Comparison of ENCODE assay signal across 20 cellular contexts in genomic region chr5:56984445-56984844, GRCh38. TPM values are rescaled to one million over a fixed set of nuclear protein-coding genes. Genes with fewer than 3 reads are reported as not detected.
DNase-seq lines count a peak whose midpoint lies in the region; ATAC-seq, FAIRE-seq and TF ChIP-seq lines count a peak whose summit lies in the region.
"Had no signal": no experiment of that assay in that cellular context is flagged by ENCODE, and none has a peak within 500 bp of the region (broad histone marks: within the 10 kb centered on the region; RNA-seq: fewer than 3 reads in every experiment).

No MANE protein-coding gene starts in this region.

- no peaks in the 10 kb centered on the region for H3K36me3 Mint-ChIP-seq in activated CD4-positive, alpha-beta T cell treated with anti-CD3 and anti-CD28 coated beads, Interleukin-2, amount 10 ng/mL, durations not matched to agents 24 days and 14 days (ENCODE audit: low read depth)
- H3K36me3 Mint-ChIP-seq in immature natural killer cell (no peaks in the 10 kb centered on the region), mesothelial cell of epicardium (no peaks in the 10 kb centered on the region)
- H3K36me3 Mint-ChIP-seq: IgD-negative memory B cell; naive thymus-derived CD8-positive, alpha-beta T cell; type B pancreatic cell had no signal

- no peak overlapping the region for H3K4me3 Mint-ChIP-seq in activated CD4-positive, alpha-beta T cell treated with anti-CD3 and anti-CD28 coated beads, Interleukin-2, amount 10 ng/mL, durations not matched to agents 24 days and 14 days
- H3K4me3 Mint-ChIP-seq in immature natural killer cell: peak overlapping the region in 1 of 5 donors; percentile 13
- no peak overlapping the region for H3K4me3 Mint-ChIP-seq in mesothelial cell of epicardium
- H3K4me3 Mint-ChIP-seq: IgD-negative memory B cell; naive thymus-derived CD8-positive, alpha-beta T cell; type B pancreatic cell had no signal

- ATAC-seq in HG02623 (IDR thresholded peaks at IDR 0.05; ENCODE audit: unreplicated experiment): no peak
- no peak for ATAC-seq in HG03159 (IDR thresholded peaks at IDR 0.05; ENCODE audit: unreplicated experiment)
- ATAC-seq: left lobe of liver; naive thymus-derived CD8-positive, alpha-beta T cell had no signal

- FAIRE-seq in GM19239 (lab: Jason Lieb, UNC): peak; percentile 80
- FAIRE-seq: H1 had no signal

- peaks cover 15% of the 10 kb centered on the region for H3K27me3 Mint-ChIP-seq in activated CD4-positive, alpha-beta T cell treated with anti-CD3 and anti-CD28 coated beads, Interleukin-2, amount 10 ng/mL, durations not matched to agents 24 days and 14 days
- peaks cover 4 to 19% (median 6%) of the 10 kb centered on the region in 3 donors for H3K27me3 Mint-ChIP-seq in immature natural killer cell (ENCODE audit: low read depth in 3 of 3)
- no peaks in the 10 kb centered on the region for H3K27me3 Mint-ChIP-seq in mesothelial cell of epicardium (ENCODE audit: low read depth)
- H3K27me3 Mint-ChIP-seq: IgD-negative memory B cell had no signal

- DNase-seq in activated CD4-positive, alpha-beta T cell treated with anti-CD3 and anti-CD28 coated beads, Interleukin-2, amount 10 ng/mL, durations not matched to agents 24 days and 14 days: peak; percentile 73
- no peak for DNase-seq in activated CD4-positive, alpha-beta T cell treated with anti-CD3 and anti-CD28 coated beads for 4 hours
- DNase-seq in GM19239 (ENCODE audit: insufficient read length, low spot score) (no peak), UCSD-AML1 (lab: John Stamatoyannopoulos, UW; ENCODE audit: unreplicated experiment) (peak; percentile 12), immature natural killer cell (peak; percentile 14 to 21 (median 16)), mesothelial cell of epicardium (ENCODE audit: low spot score in 2 of 2, unreplicated experiment in 2 of 2) (no peak)
- DNase-seq: activated CD4-positive, CD25-positive, alpha-beta regulatory T cell treated with anti-CD3 and anti-CD28 coated beads, Interleukin-2, amount 50 U/mL, for 72 hours; activated gamma-delta T cell treated with Interleukin-2 at 50 U/mL for 16 hours; central memory CD4-positive, alpha-beta T cell; dermis blood vessel endothelial cell; DMS79; naive thymus-derived CD8-positive, alpha-beta T cell; NCI-H1417 treated with DMSO at 0.1 percent for 48 hours; NCI-H524 treated with DMSO at 0.1 percent for 48 hours had no signal

- TF ChIP-seq CTCF in mesothelial cell of epicardium (IDR thresholded peaks at IDR 0.05; ENCODE audit: unreplicated experiment): no peak

- no peak overlapping the region for H3K27ac Mint-ChIP-seq in activated CD4-positive, alpha-beta T cell treated with anti-CD3 and anti-CD28 coated beads, Interleukin-2, amount 10 ng/mL, durations not matched to agents 24 days and 14 days
- H3K27ac Mint-ChIP-seq in immature natural killer cell: no peak overlapping the region
- H3K27ac Mint-ChIP-seq in mesothelial cell of epicardium: no peak overlapping the region
- H3K27ac Mint-ChIP-seq: IgD-negative memory B cell, type B pancreatic cell had no signal

- intact Hi-C loops in activated CD4-positive, alpha-beta T cell treated with anti-CD3 and anti-CD28 coated beads, Interleukin-2, amount 10 ng/mL, durations not matched to agents 24 days and 14 days (cut with micrococcal nuclease): no loop called here

- H3K9me3 Mint-ChIP-seq in activated CD4-positive, alpha-beta T cell treated with anti-CD3 and anti-CD28 coated beads, Interleukin-2, amount 10 ng/mL, durations not matched to agents 24 days and 14 days: no peaks in the 10 kb centered on the region
- H3K9me3 Mint-ChIP-seq in immature natural killer cell (no peaks in the 10 kb centered on the region), mesothelial cell of epicardium (no peaks in the 10 kb centered on the region)
- H3K9me3 Mint-ChIP-seq: IgD-negative memory B cell; naive thymus-derived CD8-positive, alpha-beta T cell; type B pancreatic cell had no signal

- H3K4me1 Mint-ChIP-seq in activated CD4-positive, alpha-beta T cell treated with anti-CD3 and anti-CD28 coated beads, Interleukin-2, amount 10 ng/mL, durations not matched to agents 24 days and 14 days: peaks cover 20% of the 10 kb centered on the region
- H3K4me1 Mint-ChIP-seq in immature natural killer cell: peaks cover 13 to 27% of the 10 kb centered on the region in 2 donors
- no peaks in the 10 kb centered on the region for H3K4me1 Mint-ChIP-seq in mesothelial cell of epicardium

RNA-seq across cellular contexts. Expression of gene MIER3, which starts 32.5 kb away (rescaled TPM):
- 35.4 and 37.6 TPM in 2 replicates for total RNA-seq in activated CD4-positive, alpha-beta T cell treated with anti-CD3 and anti-CD28 coated beads, Interleukin-2, amount 10 ng/mL, durations not matched to agents 24 days and 14 days
- 10 to 100 TPM in 1 of 3 donors, 1 to 10 TPM in 2; 3.5 to 11.2 (median 5.3) TPM for polyA plus RNA-seq in immature natural killer cell
- 31.1 to 40.8 TPM (median 37.2 TPM) in 3 replicates for total RNA-seq in mesothelial cell of epicardium

Comparison
In these comparisons a context has a peak if more than half of its experiments do, and no peak if none do; other contexts are left out.
1. DNase-seq: peak in activated CD4-positive, alpha-beta T cell treated with anti-CD3 and anti-CD28 coated beads, Interleukin-2, amount 10 ng/mL, durations not matched to agents 24 days and 14 days (single experiment), UCSD-AML1 (single experiment) and immature natural killer cell (3 of 3); none in activated CD4-positive, alpha-beta T cell treated with anti-CD3 and anti-CD28 coated beads for 4 hours (0 of 2), GM19239 (single experiment) and mesothelial cell of epicardium (0 of 2).